ENCODE assay signal across 27 cellular contexts in genomic region chr3:34020221-34020620, GRCh38.
DNase-seq lines count a peak whose midpoint lies in the region; ATAC-seq and TF ChIP-seq lines count a peak whose summit lies in the region.
"Had no signal": no experiment of that assay in that cellular context is flagged by ENCODE, and none has a peak within 500 bp of the region (broad histone marks: within the 10 kb centered on the region; RNA-seq: fewer than 3 reads in every experiment).

No MANE protein-coding gene starts in this region.

- no peaks in the 10 kb centered on the region for H3K9me3 ChIP-seq in DND-41 (ENCODE audit: insufficient read depth, low read length, severe bottlenecking)
- no peaks in the 10 kb centered on the region for H3K9me3 ChIP-seq in Karpas-422 (ENCODE audit: low read length)
- no peaks in the 10 kb centered on the region for H3K9me3 ChIP-seq in thymus (ENCODE audit: control insufficient read depth)
- H3K9me3 ChIP-seq: A549, BE2C, HAP-1, SJSA1 had no signal

- H3K4me3 Mint-ChIP-seq in brain (no peak overlapping the region), T-cell (no peak overlapping the region)
- H3K4me3 Mint-ChIP-seq: CD4-positive, CD25-positive, alpha-beta regulatory T cell; HFFc6 had no signal

- peak overlapping the region; percentile 76 for H3K27ac ChIP-seq in DND-41 (ENCODE audit: low read length)
- H3K27ac ChIP-seq in Karpas-422 (ENCODE audit: low read length), result peak overlapping the region; percentile 94
- peak overlapping the region; percentile 48 for H3K27ac ChIP-seq in thymus (ENCODE audit: low read depth)
- H3K27ac ChIP-seq: A549, KMS-11, PC-9, SJSA1 had no signal

- H3K4me3 ChIP-seq in DND-41 (ENCODE audit: low read depth in 1 of 2, low read length in 2 of 2) (no peak overlapping the region), Karpas-422 (ENCODE audit: low read length) (peak overlapping the region; percentile 55; the same call in 1 of the 2 replicates), thymus (ENCODE audit: low read length) (no peak overlapping the region)
- H3K4me3 ChIP-seq: A549, HAP-1, PC-9, SJSA1 had no signal

- no peaks in the 10 kb centered on the region for H4K20me1 ChIP-seq in DND-41 (ENCODE audit: insufficient read depth, low read length)
- H4K20me1 ChIP-seq in Karpas-422 (ENCODE audit: insufficient read depth, low read depth, low read length), result no peaks in the 10 kb centered on the region

- H3K4me1 ChIP-seq in DND-41 (ENCODE audit: insufficient read depth, low read length) (peaks cover 70% of the 10 kb centered on the region), Karpas-422 (ENCODE audit: low read length) (peaks cover 78% of the 10 kb centered on the region), thymus (ENCODE audit: control insufficient read depth, insufficient read depth, low read length) (peaks cover 61% of the 10 kb centered on the region)
- H3K4me1 ChIP-seq: A549, BE2C, HAP-1, SJSA1 had no signal

- ATAC-seq in DND-41 (ENCODE audit: insufficient read depth, low read depth), result no peak
- no peak for ATAC-seq in T-cell (replicated peaks in 1 of 4)
- ATAC-seq in HG03354 (IDR thresholded peaks at IDR 0.05; ENCODE audit: poor library complexity, severe bottlenecking, unreplicated experiment), result no peak
- ATAC-seq: A549, Right ventricle myocardium inferior had no signal

- POLR2A ChIA-PET in T-cell (lab: Charles Lee), result no interaction called here

- H3K4me1 Mint-ChIP-seq in brain, result peaks cover 50% of the 10 kb centered on the region
- peaks cover 37 to 53% (median 42%) of the 10 kb centered on the region in 3 donors for H3K4me1 Mint-ChIP-seq in T-cell

- H3K27me3 Mint-ChIP-seq in brain (peaks cover 3% of the 10 kb centered on the region), T-cell (peaks cover 0 to 5% of the 10 kb centered on the region in 2 donors)

- no peak overlapping the region for H3K4me2 ChIP-seq in DND-41 (ENCODE audit: insufficient read depth, low read length)
- peak overlapping the region; percentile 75 for H3K4me2 ChIP-seq in Karpas-422 (ENCODE audit: low read depth, low read length, poor library complexity, severe bottlenecking)
- H3K4me2 ChIP-seq: A549, KMS-11, PC-9 had no signal

- no peaks in the 10 kb centered on the region for H3K36me3 ChIP-seq in DND-41 (ENCODE audit: insufficient read depth, low read length)
- H3K36me3 ChIP-seq in Karpas-422 (ENCODE audit: insufficient read depth, low read length), result no peaks in the 10 kb centered on the region
- H3K36me3 ChIP-seq in thymus (ENCODE audit: control insufficient read depth, insufficient read depth), result no peaks in the 10 kb centered on the region
- H3K36me3 ChIP-seq: BE2C, HAP-1, SJSA1 had no signal

- CTCF ChIA-PET in T-cell (lab: Charles Lee), result no interaction called here

- H3K27ac Mint-ChIP-seq in brain (peak overlapping the region in 3 of 5 experiments; percentile 13 to 99 (median 95)), T-cell (no peak overlapping the region)
- H3K27ac Mint-ChIP-seq: CD4-positive, CD25-positive, alpha-beta regulatory T cell; HFFc6 had no signal

- H3K79me2 ChIP-seq in DND-41 (ENCODE audit: insufficient read depth, low read length) (no peaks in the 10 kb centered on the region), Karpas-422 (ENCODE audit: low read length) (no peaks in the 10 kb centered on the region)

- DNase-seq in DND-41 (no peak), Karpas-422 (no peak), T-cell (no peak), GM03348 (ENCODE audit: low spot score) (no peak)
- DNase-seq: BE2C; CD4-positive, CD25-positive, alpha-beta regulatory T cell; DMS153; GOT3; HFFc6; IMR-90; NCI-H1092 treated with DMSO at 0.1 percent for 48 hours; NCI-H1436; NCI-H187; NCI-H2171 treated with DMSO at 0.1 percent for 48 hours; NCI-H345; NCI-H524; NCI-H774; PC-9; T-helper 1 cell had no signal

- H3K36me3 Mint-ChIP-seq in brain, result no peaks in the 10 kb centered on the region
- no peaks in the 10 kb centered on the region for H3K36me3 Mint-ChIP-seq in T-cell
- H3K36me3 Mint-ChIP-seq: CD4-positive, CD25-positive, alpha-beta regulatory T cell had no signal

- TF ChIP-seq CTCF in DND-41 (IDR thresholded peaks at IDR 0.05; ENCODE audit: borderline replicate concordance, extremely low read depth, low read length, poor library complexity, severe bottlenecking) (no peak), brain (conservative IDR thresholded peaks at IDR 0.05) (no peak)

- no peaks in the 10 kb centered on the region for H3K9me2 ChIP-seq in Karpas-422 (replicated peaks; ENCODE audit: insufficient read depth, low read length)

- H3K27me3 ChIP-seq in DND-41 (ENCODE audit: insufficient read depth, low read length, poor library complexity) (no peaks in the 10 kb centered on the region), Karpas-422 (ENCODE audit: low read length) (no peaks in the 10 kb centered on the region), thymus (ENCODE audit: control insufficient read depth, insufficient read depth) (no peaks in the 10 kb centered on the region)
- H3K27me3 ChIP-seq: BE2C, SJSA1 had no signal

- no peak overlapping the region for H3K9ac ChIP-seq in DND-41 (ENCODE audit: low read depth, low read length)
- H3K9ac ChIP-seq in Karpas-422 (ENCODE audit: low read length), result peak overlapping the region; percentile 63
- H3K9ac ChIP-seq: KMS-11 had no signal

- H3K9me3 Mint-ChIP-seq in brain (peaks cover 0 to 12% (median 0%) of the 10 kb centered on the region in 5 experiments), T-cell (no peaks in the 10 kb centered on the region)
- H3K9me3 Mint-ChIP-seq: HFFc6 had no signal

- H2AFZ ChIP-seq in DND-41 (ENCODE audit: low read depth, low read length) (no peak overlapping the region), Karpas-422 (ENCODE audit: low read length) (no peak overlapping the region)
- H2AFZ ChIP-seq: PC-9 had no signal

Comparison
In these comparisons a context has a peak if more than half of its experiments do, and no peak if none do; other contexts are left out.
1. H3K27ac Mint-ChIP-seq: peak in brain (3 of 5); none in T-cell (0 of 2).
2. Peak in every context shown above with its lines, with median percentiles within 50 percentile points of each other: H3K27ac ChIP-seq.